33 cellular contexts compared by ENCODE assay signal in the genomic region with DNA sequence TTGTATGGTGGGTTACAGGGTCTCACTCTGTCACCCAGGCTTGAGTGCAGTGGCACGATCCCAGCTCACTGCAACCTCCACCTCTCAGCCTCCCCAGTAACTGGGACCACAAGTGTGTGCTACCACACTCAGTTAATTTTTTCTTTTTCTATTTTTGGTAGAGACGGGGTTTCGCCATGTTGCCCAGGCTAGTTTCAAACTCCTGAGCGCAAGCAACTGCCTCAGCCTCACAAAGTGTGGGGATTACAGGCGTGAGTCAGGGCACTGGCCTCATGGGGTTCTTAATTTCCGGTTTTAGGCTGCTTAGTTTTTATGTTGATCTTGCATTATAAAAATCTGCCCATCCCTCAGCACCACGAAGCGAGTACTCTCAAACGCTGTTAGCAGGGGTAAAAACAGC. TPM values are rescaled to one million over a fixed set of nuclear protein-coding genes. Genes with fewer than 3 reads are reported as not detected.
"Had no signal": no experiment of that assay in that cellular context is flagged by ENCODE, and none has a peak within 500 bp of the region (broad histone marks: within the 10 kb centered on the region; RNA-seq: fewer than 3 reads in every experiment).

No MANE protein-coding gene starts in this region.

- H3K9me3 ChIP-seq: ascending aorta, breast epithelium, colonic mucosa, esophagus squamous epithelium, gastroesophageal sphincter, heart right ventricle had no signal

- DNase-seq: activated CD4-positive, alpha-beta memory T cell treated with anti-CD3 and anti-CD28 coated beads for 36 hours; activated CD4-positive, alpha-beta T cell treated with anti-CD3 and anti-CD28 coated beads for 36 hours; activated CD4-positive, alpha-beta T cell treated with anti-CD3 and anti-CD28 coated beads, Interleukin-2, amount 10 ng/mL, durations not matched to agents 24 days and 14 days; activated CD4-positive, CD25-positive, alpha-beta regulatory T cell; activated CD4-positive, CD25-positive, alpha-beta regulatory T cell treated with anti-CD3 and anti-CD28 coated beads, Interleukin-2, amount 50 U/mL, for 72 hours; activated CD8-positive, alpha-beta memory T cell treated with anti-CD3 and anti-CD28 coated beads, Interleukin-2, amount 50 U/mL, for 48 hours; activated gamma-delta T cell; activated naive CD4-positive, alpha-beta T cell; activated naive CD4-positive, alpha-beta T cell treated with anti-CD3 and anti-CD28 coated beads, Interleukin-2, amount 10 ng/mL, durations not matched to agents 7 days and 5 days; activated naive CD8-positive, alpha-beta T cell treated with anti-CD3 and anti-CD28 coated beads, Interleukin-2, amount 10 ng/mL, durations not matched to agents 7 days and 5 days; activated T-cell treated with anti-CD3 and anti-CD28 coated beads for 4 hours; activated T-cell treated with anti-CD3 and anti-CD28 coated beads, Interleukin-2, amount 50 U/mL, for 24 hours; activated T-cell treated with anti-CD3 and anti-CD28 coated beads, Interleukin-2, amount 50 U/mL, for 72 hours; central memory CD4-positive, alpha-beta T cell; cerebellar nuclear complex; colonic mucosa; effector CD8-positive, alpha-beta T cell; esophagus squamous epithelium; foreskin melanocyte; heart right ventricle; T1000 had no signal

- H3K27ac ChIP-seq: ascending aorta, breast epithelium, cardiac muscle cell, colonic mucosa, epithelial cell of prostate, esophagus squamous epithelium, gastroesophageal sphincter, heart right ventricle, hepatocyte had no signal

- H3K4me3 ChIP-seq: ascending aorta, breast epithelium, cardiac muscle cell, colonic mucosa, esophagus squamous epithelium, gastroesophageal sphincter, heart right ventricle, hepatocyte had no signal

- FAIRE-seq: endometrium, endothelial cell of umbilical vein had no signal

- ATAC-seq: activated CD4-positive, alpha-beta T cell treated with anti-CD3 and anti-CD28 coated beads for 36 hours; activated naive CD4-positive, alpha-beta T cell treated with anti-CD3 and anti-CD28 coated beads, Interleukin-2, amount 50 U/mL, for 72 hours; activated T-cell treated with anti-CD3 and anti-CD28 coated beads, Interleukin-2, amount 50 U/mL, for 72 hours; gastroesophageal sphincter; heart right ventricle had no signal

- H3K4me1 ChIP-seq: ascending aorta, breast epithelium had no signal

- H3K36me3 ChIP-seq: breast epithelium, colonic mucosa had no signal

RNA-seq across cellular contexts. Expression of gene PNCK, which starts 43.8 kb away (rescaled TPM):
- total RNA-seq: dermis microvascular lymphatic vessel endothelial cell, endothelial cell of umbilical vein, glomerular endothelial cell had no signal
- polyA plus RNA-seq: fibroblast of lung had no signal
